Comparison of ENCODE assay signal across 16 cellular contexts in the genomic region with DNA sequence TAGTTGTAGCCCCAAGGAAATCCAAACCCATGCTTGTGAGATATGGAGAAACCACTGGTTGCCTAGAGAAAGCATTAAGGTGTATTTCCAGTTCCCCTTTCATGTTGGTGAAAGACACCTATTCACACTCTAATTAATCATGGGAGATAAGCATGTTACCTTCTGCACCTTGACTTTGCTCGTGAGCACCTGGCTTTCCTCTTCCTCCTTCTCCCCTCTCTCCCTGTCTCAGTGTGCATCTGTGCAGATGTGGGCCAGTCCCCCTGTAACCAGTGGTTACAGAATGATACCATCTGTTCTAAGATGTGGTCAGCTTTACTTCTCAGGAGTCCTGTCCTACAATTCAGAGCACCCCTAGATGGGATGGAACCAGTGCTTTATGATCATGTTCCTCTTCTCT.
DNase-seq lines count a peak whose midpoint lies in the region; ATAC-seq, FAIRE-seq and TF ChIP-seq lines count a peak whose summit lies in the region.
"Had no signal": no experiment of that assay in that cellular context is flagged by ENCODE, and none has a peak within 500 bp of the region (broad histone marks: within the 10 kb centered on the region; RNA-seq: fewer than 3 reads in every experiment).

No MANE protein-coding gene starts in this region.

- WGBS in spleen, 5 donors = 57 to 79% (median 71%) methylated on average over 1 of the region's 1 CpG

- no peak overlapping the region for H3K4me3 ChIP-seq in spleen
- H3K4me3 ChIP-seq: GM23248, uterus had no signal

- H3K36me3 ChIP-seq in spleen = peaks cover 0 to 8% (median 0%) of the 10 kb centered on the region in 6 donors
- H3K36me3 ChIP-seq: uterus had no signal

- H3K9me3 ChIP-seq in spleen = no peaks in the 10 kb centered on the region
- H3K9me3 ChIP-seq: uterus had no signal

- FAIRE-seq in GM18507 (lab: Jason Lieb, UNC) = peak; percentile 85

- no peak for TF ChIP-seq CTCF in spleen (IDR thresholded peaks at IDR 0.05 in 8 of 11, conservative IDR thresholded peaks at IDR 0.05 in 3 of 11)

- peaks cover 0 to 4% (median 0%) of the 10 kb centered on the region in 6 donors for H3K4me1 ChIP-seq in spleen
- H3K4me1 ChIP-seq: uterus had no signal

- ATAC-seq in GM19463 (IDR thresholded peaks at IDR 0.05; ENCODE audit: unreplicated experiment) (peak; percentile 74), HG02759 (IDR thresholded peaks at IDR 0.05; ENCODE audit: unreplicated experiment) (peak; percentile 64), HG03460 (IDR thresholded peaks at IDR 0.05; ENCODE audit: unreplicated experiment) (peak; percentile 63), GM18505 (IDR thresholded peaks at IDR 0.05; ENCODE audit: unreplicated experiment) (no peak)
- ATAC-seq: naive thymus-derived CD8-positive, alpha-beta T cell had no signal

- TF ChIP-seq POLR2A in GM18505 (IDR thresholded peaks at IDR 0.05; ENCODE audit: borderline replicate concordance, extremely low read depth, insufficient read depth, insufficient read length) = no peak
- no peak for TF ChIP-seq POLR2A in spleen (IDR thresholded peaks at IDR 0.05)

- no peak for DNase-seq in GM18507 (ENCODE audit: extremely low spot score, insufficient read length, low read depth)
- no peak for DNase-seq in AG20443 (ENCODE audit: low spot score)
- DNase-seq in COR-L47 (lab: John Stamatoyannopoulos, UW) = no peak
- no peak for DNase-seq in spleen
- DNase-seq: activated CD4-positive, alpha-beta T cell treated with anti-CD3 and anti-CD28 coated beads, Interleukin-2, amount 10 ng/mL, durations not matched to agents 24 days and 14 days; aorta; cortex of kidney; GM23248; naive thymus-derived CD8-positive, alpha-beta T cell; NCI-H524; uterus had no signal

- H3K27ac ChIP-seq in spleen = no peak overlapping the region
- H3K27ac ChIP-seq: GM23248, KMS-11, uterus had no signal

- intact Hi-C loops in spleen (cut with DNase I; ENCODE audit: low total_unique reads) = no loop called here

- H3K27me3 ChIP-seq in spleen (replicated peaks in 1 of 7) = no peaks in the 10 kb centered on the region
- H3K27me3 ChIP-seq: uterus had no signal
